In genomic region chr22:31062566-31063230, GRCh38 we compare ENCODE assay signal across 20 cellular contexts.
"Had no signal": no experiment of that assay in that cellular context is flagged by ENCODE, and none has a peak within 500 bp of the region (broad histone marks: within the 10 kb centered on the region; RNA-seq: fewer than 3 reads in every experiment).

No MANE protein-coding gene starts in this region.

- H3K4me1 ChIP-seq: body of pancreas, colonic mucosa, gastroesophageal sphincter, heart left ventricle, neural progenitor cell, prostate gland, right atrium auricular region, tibial nerve had no signal

- H3K27me3 ChIP-seq: body of pancreas, colonic mucosa, gastroesophageal sphincter, heart left ventricle, neural progenitor cell, right atrium auricular region, tibial nerve had no signal

- H3K9me3 ChIP-seq: body of pancreas, colonic mucosa, gastroesophageal sphincter, heart left ventricle, mucosa of descending colon, prostate gland, right atrium auricular region, tibial nerve had no signal

- ATAC-seq: activated CD8-positive, alpha-beta T cell treated with anti-CD3 and anti-CD28 coated beads for 36 hours; activated T-helper 17 cell treated with anti-CD3 and anti-CD28 coated beads, Interleukin-2, amount 50 U/mL, for 72 hours; body of pancreas; gastroesophageal sphincter; heart left ventricle had no signal

- H3K27ac ChIP-seq: body of pancreas, colonic mucosa, gastroesophageal sphincter, heart left ventricle, neural progenitor cell, prostate gland, right atrium auricular region, tibial nerve had no signal

- H3K36me3 ChIP-seq: colonic mucosa, gastroesophageal sphincter, heart left ventricle, neural progenitor cell, prostate gland, right atrium auricular region, tibial nerve had no signal

- H3K9ac ChIP-seq: neural progenitor cell had no signal

- DNase-seq: activated CD4-positive, alpha-beta T cell treated with anti-CD3 and anti-CD28 coated beads, Interleukin-2, amount 10 ng/mL, durations not matched to agents 24 days and 14 days; activated CD8-positive, alpha-beta T cell treated with anti-CD3 and anti-CD28 coated beads for 36 hours; activated naive CD4-positive, alpha-beta T cell treated with Interleukin-2 at 50 U/mL for 16 hours; activated naive CD8-positive, alpha-beta T cell treated with anti-CD3 and anti-CD28 coated beads, Interleukin-2, amount 10 ng/mL, durations not matched to agents 7 days and 5 days; activated T-cell treated with anti-CD3 and anti-CD28 coated beads, Interleukin-2, amount 50 U/mL, for 1 hour; body of pancreas; central memory CD4-positive, alpha-beta T cell; colonic mucosa; endodermal cell; erythroblast; heart left ventricle; mesenchymal stem cell; mucosa of descending colon; naive B cell had no signal

- H3K4me3 ChIP-seq: body of pancreas, colonic mucosa, gastroesophageal sphincter, heart left ventricle, mucosa of descending colon, neural progenitor cell, prostate gland, right atrium auricular region, tibial nerve had no signal

- H3K4me2 ChIP-seq: neural progenitor cell had no signal
